Comparison of ENCODE assay signal across 1 cellular context in the genomic region with DNA sequence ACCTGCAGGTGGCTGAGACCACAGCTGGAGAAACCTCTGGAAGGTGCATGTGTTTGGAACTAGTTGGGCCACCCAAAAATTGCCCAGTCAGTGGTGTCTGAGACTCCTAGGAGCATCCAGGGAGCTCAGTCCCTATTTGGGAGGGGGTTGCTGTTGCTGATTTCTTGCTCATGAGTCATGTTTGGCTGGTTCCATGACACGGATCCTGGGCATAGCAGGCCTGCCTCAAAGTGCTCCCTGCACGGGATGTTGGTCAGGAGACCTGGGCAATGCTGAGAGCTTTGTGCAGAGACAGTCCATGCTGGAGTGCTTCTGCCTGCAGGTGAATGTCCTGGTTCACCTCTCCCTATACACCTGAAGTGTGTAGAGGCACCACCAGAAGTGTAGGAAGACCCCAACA.
TF ChIP-seq lines count a peak whose summit lies in the region.

No MANE protein-coding gene starts in this region.

TF ChIP-seq in A549, 52 proteins besides CTCF, POLR2A, EP300 and RAD21 (continued from another document):
- TF ChIP-seq, protein P1, sequence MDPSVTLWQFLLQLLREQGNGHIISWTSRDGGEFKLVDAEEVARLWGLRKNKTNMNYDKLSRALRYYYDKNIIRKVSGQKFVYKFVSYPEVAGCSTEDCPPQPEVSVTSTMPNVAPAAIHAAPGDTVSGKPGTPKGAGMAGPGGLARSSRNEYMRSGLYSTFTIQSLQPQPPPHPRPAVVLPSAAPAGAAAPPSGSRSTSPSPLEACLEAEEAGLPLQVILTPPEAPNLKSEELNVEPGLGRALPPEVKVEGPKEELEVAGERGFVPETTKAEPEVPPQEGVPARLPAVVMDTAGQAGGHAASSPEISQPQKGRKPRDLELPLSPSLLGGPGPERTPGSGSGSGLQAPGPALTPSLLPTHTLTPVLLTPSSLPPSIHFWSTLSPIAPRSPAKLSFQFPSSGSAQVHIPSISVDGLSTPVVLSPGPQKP (IDR thresholded peaks at IDR 0.05; ENCODE audit: low read depth, low read length): no peak
- TF ChIP-seq ESRRA (IDR thresholded peaks at IDR 0.05; ENCODE audit: borderline replicate concordance, low read length): no peak
- no peak for TF ChIP-seq FOXS1 (CRISPR knock-in tag; IDR thresholded peaks at IDR 0.05)
- TF ChIP-seq GATA3 (IDR thresholded peaks at IDR 0.05; ENCODE audit: borderline replicate concordance): no peak
- no peak for TF ChIP-seq MAFK (IDR thresholded peaks at IDR 0.05; ENCODE audit: partially characterized antibody)
- TF ChIP-seq CBX8 (IDR thresholded peaks at IDR 0.05): no peak
- no peak for TF ChIP-seq ZSCAN20 (CRISPR knock-in tag; IDR thresholded peaks at IDR 0.05)
